1 cellular context compared by ENCODE assay signal in genomic region chr7:84998665-84999064, GRCh38.
TF ChIP-seq lines count a peak whose summit lies in the region.

No MANE protein-coding gene starts in this region.

TF ChIP-seq in WTC11, 78 proteins besides CTCF, POLR2A, EP300 and RAD21 (continued from another document):
- TF ChIP-seq STAT6 (CRISPR knock-in tag; conservative IDR thresholded peaks at IDR 0.05; ENCODE audit: low read depth) (no peak), ZNF671 (CRISPR knock-in tag; IDR thresholded peaks at IDR 0.05) (no peak), NR2C2 (CRISPR knock-in tag; IDR thresholded peaks at IDR 0.05) (no peak), ERG (CRISPR knock-in tag; IDR thresholded peaks at IDR 0.05) (no peak), ZNF232 (CRISPR knock-in tag; IDR thresholded peaks at IDR 0.05) (no peak), MXD4 (CRISPR knock-in tag; IDR thresholded peaks at IDR 0.05; ENCODE audit: borderline replicate concordance) (no peak), NFYB (CRISPR knock-in tag; conservative IDR thresholded peaks at IDR 0.05; ENCODE audit: low read depth) (no peak), JUN (CRISPR knock-in tag; IDR thresholded peaks at IDR 0.05) (no peak)
- TF ChIP-seq, protein P1, sequence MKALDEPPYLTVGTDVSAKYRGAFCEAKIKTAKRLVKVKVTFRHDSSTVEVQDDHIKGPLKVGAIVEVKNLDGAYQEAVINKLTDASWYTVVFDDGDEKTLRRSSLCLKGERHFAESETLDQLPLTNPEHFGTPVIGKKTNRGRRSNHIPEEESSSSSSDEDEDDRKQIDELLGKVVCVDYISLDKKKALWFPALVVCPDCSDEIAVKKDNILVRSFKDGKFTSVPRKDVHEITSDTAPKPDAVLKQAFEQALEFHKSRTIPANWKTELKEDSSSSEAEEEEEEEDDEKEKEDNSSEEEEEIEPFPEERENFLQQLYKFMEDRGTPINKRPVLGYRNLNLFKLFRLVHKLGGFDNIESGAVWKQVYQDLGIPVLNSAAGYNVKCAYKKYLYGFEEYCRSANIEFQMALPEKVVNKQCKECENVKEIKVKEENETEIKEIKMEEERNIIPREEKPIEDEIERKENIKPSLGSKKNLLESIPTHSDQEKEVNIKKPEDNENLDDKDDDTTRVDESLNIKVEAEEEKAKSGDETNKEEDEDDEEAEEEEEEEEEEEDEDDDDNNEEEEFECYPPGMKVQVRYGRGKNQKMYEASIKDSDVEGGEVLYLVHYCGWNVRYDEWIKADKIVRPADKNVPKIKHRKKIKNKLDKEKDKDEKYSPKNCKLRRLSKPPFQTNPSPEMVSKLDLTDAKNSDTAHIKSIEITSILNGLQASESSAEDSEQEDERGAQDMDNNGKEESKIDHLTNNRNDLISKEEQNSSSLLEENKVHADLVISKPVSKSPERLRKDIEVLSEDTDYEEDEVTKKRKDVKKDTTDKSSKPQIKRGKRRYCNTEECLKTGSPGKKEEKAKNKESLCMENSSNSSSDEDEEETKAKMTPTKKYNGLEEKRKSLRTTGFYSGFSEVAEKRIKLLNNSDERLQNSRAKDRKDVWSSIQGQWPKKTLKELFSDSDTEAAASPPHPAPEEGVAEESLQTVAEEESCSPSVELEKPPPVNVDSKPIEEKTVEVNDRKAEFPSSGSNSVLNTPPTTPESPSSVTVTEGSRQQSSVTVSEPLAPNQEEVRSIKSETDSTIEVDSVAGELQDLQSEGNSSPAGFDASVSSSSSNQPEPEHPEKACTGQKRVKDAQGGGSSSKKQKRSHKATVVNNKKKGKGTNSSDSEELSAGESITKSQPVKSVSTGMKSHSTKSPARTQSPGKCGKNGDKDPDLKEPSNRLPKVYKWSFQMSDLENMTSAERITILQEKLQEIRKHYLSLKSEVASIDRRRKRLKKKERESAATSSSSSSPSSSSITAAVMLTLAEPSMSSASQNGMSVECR (CRISPR knock-in tag; IDR thresholded peaks at IDR 0.05; ENCODE audit: borderline replicate concordance), result no peak
- TF ChIP-seq, protein P2, sequence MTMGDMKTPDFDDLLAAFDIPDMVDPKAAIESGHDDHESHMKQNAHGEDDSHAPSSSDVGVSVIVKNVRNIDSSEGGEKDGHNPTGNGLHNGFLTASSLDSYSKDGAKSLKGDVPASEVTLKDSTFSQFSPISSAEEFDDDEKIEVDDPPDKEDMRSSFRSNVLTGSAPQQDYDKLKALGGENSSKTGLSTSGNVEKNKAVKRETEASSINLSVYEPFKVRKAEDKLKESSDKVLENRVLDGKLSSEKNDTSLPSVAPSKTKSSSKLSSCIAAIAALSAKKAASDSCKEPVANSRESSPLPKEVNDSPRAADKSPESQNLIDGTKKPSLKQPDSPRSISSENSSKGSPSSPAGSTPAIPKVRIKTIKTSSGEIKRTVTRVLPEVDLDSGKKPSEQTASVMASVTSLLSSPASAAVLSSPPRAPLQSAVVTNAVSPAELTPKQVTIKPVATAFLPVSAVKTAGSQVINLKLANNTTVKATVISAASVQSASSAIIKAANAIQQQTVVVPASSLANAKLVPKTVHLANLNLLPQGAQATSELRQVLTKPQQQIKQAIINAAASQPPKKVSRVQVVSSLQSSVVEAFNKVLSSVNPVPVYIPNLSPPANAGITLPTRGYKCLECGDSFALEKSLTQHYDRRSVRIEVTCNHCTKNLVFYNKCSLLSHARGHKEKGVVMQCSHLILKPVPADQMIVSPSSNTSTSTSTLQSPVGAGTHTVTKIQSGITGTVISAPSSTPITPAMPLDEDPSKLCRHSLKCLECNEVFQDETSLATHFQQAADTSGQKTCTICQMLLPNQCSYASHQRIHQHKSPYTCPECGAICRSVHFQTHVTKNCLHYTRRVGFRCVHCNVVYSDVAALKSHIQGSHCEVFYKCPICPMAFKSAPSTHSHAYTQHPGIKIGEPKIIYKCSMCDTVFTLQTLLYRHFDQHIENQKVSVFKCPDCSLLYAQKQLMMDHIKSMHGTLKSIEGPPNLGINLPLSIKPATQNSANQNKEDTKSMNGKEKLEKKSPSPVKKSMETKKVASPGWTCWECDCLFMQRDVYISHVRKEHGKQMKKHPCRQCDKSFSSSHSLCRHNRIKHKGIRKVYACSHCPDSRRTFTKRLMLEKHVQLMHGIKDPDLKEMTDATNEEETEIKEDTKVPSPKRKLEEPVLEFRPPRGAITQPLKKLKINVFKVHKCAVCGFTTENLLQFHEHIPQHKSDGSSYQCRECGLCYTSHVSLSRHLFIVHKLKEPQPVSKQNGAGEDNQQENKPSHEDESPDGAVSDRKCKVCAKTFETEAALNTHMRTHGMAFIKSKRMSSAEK (CRISPR knock-in tag; IDR thresholded peaks at IDR 0.05; ENCODE audit: borderline replicate concordance), result no peak
